25 cellular contexts compared by ENCODE assay signal in genomic region chr14:41419709-41420108, GRCh38.
"Had no signal": no experiment of that assay in that cellular context is flagged by ENCODE, and none has a peak within 500 bp of the region (broad histone marks: within the 10 kb centered on the region; RNA-seq: fewer than 3 reads in every experiment).

No MANE protein-coding gene starts in this region.

- H3K27ac ChIP-seq: stomach, suprapubic skin, testis, thoracic aorta, thyroid gland, tibial artery, tibial nerve, transverse colon, upper lobe of left lung, upper lobe of right lung, uterus, vagina had no signal

- DNase-seq: stimulated activated CD4-positive, alpha-beta T cell treated with anti-CD3 and anti-CD28 coated beads, Interleukin-2, amount 100 ng/mL, for 48 hours; stimulated activated CD4-positive, alpha-beta T cell treated with anti-CD3 and anti-CD28 coated beads, Interleukin-4, amount 100 ng/mL, for 1 hour; stimulated activated CD4-positive, alpha-beta T cell treated with anti-CD3 and anti-CD28 coated beads, Interleukin-4, amount 100 ng/mL, for 24 hours; stimulated activated CD4-positive, alpha-beta T cell treated with anti-CD3 and anti-CD28 coated beads, Interleukin-4, amount 100 ng/mL, for 4 hours; stimulated activated CD8-positive, alpha-beta memory T cell treated with anti-CD3 and anti-CD28 coated beads, Interleukin-4, amount 100 ng/mL, for 48 hours; stimulated activated naive B cell treated with anti-CD40 and anti-IgM and Interleukin-4, amounts not matched to agents 10 μg/mL and 1 μg/mL and 100 μg/mL, for 72 hours; stimulated activated naive CD4-positive, alpha-beta T cell; stimulated activated naive CD4-positive, alpha-beta T cell treated with Interleukin-2 at 50 U/mL for 16 hours; stimulated activated naive CD8-positive, alpha-beta T cell treated with anti-CD3 and anti-CD28 coated beads, Interleukin-15, amount 100 ng/mL, for 72 hours; stimulated activated naive CD8-positive, alpha-beta T cell treated with anti-CD3 and anti-CD28 coated beads, Interleukin-15, Interleukin-2, amounts not matched to agents 100 U/mL and 50 U/mL, for 24 hours; stomach; substantia nigra; testis; thyroid gland; tibial artery; transverse colon; upper lobe of right lung; uterus had no signal

- H3K9me3 ChIP-seq: stomach, suprapubic skin, testis, thoracic aorta, thyroid gland, tibial artery, tibial nerve, upper lobe of left lung, upper lobe of right lung, uterus, vagina had no signal

- H3K4me3 ChIP-seq: stomach, suprapubic skin, testis, thoracic aorta, thyroid gland, tibial artery, tibial nerve, transverse colon, upper lobe of left lung, upper lobe of right lung, uterus, vagina had no signal

- ATAC-seq: stimulated activated effector memory CD8-positive, alpha-beta T cell treated with anti-CD3 and anti-CD28 coated beads, Interleukin-12 subunit alpha, Interleukin-12 subunit beta, amount 100 ng/mL, for 72 hours; stimulated activated memory B cell treated with anti-CD40 and anti-IgM and Interleukin-4, amounts not matched to agents 10 μg/mL and 1 μg/mL and 100 μg/mL, for 72 hours; stimulated activated naive B cell treated with anti-CD40 and anti-IgM and Interleukin-4, amounts not matched to agents 10 μg/mL and 1 μg/mL and 100 μg/mL, for 72 hours; stimulated activated naive CD8-positive, alpha-beta T cell treated with anti-CD3 and anti-CD28 coated beads, Interleukin-15, amount 100 ng/mL, for 72 hours; stimulated activated naive CD8-positive, alpha-beta T cell treated with anti-CD3 and anti-CD28 coated beads, Interleukin-15, Interleukin-2, amounts not matched to agents 100 U/mL and 50 U/mL, for 24 hours; upper lobe of right lung had no signal

- H3K27me3 ChIP-seq: stomach, suprapubic skin, testis, thyroid gland, tibial artery, tibial nerve, transverse colon, upper lobe of left lung, upper lobe of right lung, uterus, vagina had no signal

- H3K4me1 ChIP-seq: stomach, suprapubic skin, testis, thyroid gland, tibial artery, tibial nerve, transverse colon, upper lobe of left lung, upper lobe of right lung, uterus, vagina had no signal

- H3K36me3 ChIP-seq: stomach, suprapubic skin, thoracic aorta, thyroid gland, tibial artery, tibial nerve, transverse colon, upper lobe of left lung, upper lobe of right lung, uterus, vagina had no signal
